Comparison of ENCODE assay signal across 11 cellular contexts in the genomic region with DNA sequence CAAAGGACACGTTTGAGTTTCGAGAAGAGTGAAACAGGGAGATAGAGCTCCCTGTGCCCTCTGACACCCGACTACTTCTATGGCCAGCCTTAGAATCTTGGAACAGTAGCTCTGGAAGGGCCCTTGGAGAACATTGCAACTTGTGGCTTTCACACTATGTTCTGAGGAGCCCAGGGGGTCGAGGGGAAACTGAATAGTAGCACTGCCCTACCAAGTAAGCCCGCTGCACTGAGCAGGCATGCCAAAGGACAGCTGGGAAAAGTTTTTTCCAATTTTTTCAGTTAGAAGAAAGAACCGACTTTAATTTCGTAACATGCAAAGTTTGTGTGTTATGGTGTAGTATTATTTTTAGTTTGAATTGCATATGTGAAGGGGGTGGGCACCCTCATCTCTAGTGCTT. TPM values are rescaled to one million over a fixed set of nuclear protein-coding genes. Genes with fewer than 3 reads are reported as not detected.
A peak's percentile ranks its signal among the peaks of the same experiment; 100 is the strongest.
DNase-seq lines count a peak whose midpoint lies in the region; ATAC-seq, FAIRE-seq and TF ChIP-seq lines count a peak whose summit lies in the region.
"Had no signal": no experiment of that assay in that cellular context is flagged by ENCODE, and none has a peak within 500 bp of the region (broad histone marks: within the 10 kb centered on the region; RNA-seq: fewer than 3 reads in every experiment).

No MANE protein-coding gene starts in this region.

- H3K36me3 ChIP-seq in keratinocyte (ENCODE audit: control insufficient read depth in 2 of 2, extremely low read depth in 1 of 2, insufficient read depth in 2 of 2, low read length in 2 of 2): peaks cover 0 to 4% of the 10 kb centered on the region in 2 experiments

- no peaks in the 10 kb centered on the region for H3K27me3 ChIP-seq in keratinocyte (ENCODE audit: control insufficient read depth, extremely low read depth, insufficient read depth, low read length)

- TF ChIP-seq CTCF in keratinocyte (optimal IDR thresholded peaks at IDR 0.05 in 1 of 3, IDR thresholded peaks at IDR 0.05 in 1 of 3, conservative IDR thresholded peaks at IDR 0.05 in 1 of 3; ENCODE audit: extremely low read depth in 1 of 3, insufficient read depth in 2 of 3, low read length in 3 of 3) (no peak), foreskin fibroblast (IDR thresholded peaks at IDR 0.05; ENCODE audit: low read depth, low read length) (no peak)

- H4K20me1 ChIP-seq in keratinocyte (ENCODE audit: control insufficient read depth, extremely low read depth, insufficient read depth, low read length): no peaks in the 10 kb centered on the region

- peaks cover 32% of the 10 kb centered on the region for H3K4me1 ChIP-seq in keratinocyte (ENCODE audit: control insufficient read depth, extremely low read depth, insufficient read depth, low read length)

- peak overlapping the region; percentile 78 for H3K4me3 Mint-ChIP-seq in stimulated activated naive CD8-positive, alpha-beta T cell treated with anti-CD3 and anti-CD28 coated beads, Interleukin-15, Interleukin-2, amounts not matched to agents 100 ng/mL and 50 ng/mL, for 24 hours
- H3K4me3 Mint-ChIP-seq in activated T-helper 2 cell treated with anti-CD3 and anti-CD28 coated beads, Interferon-gamma antibody, Interleukin-2, Interleukin-4, amounts not matched to agents 10 μg/mL and 5 μg/mL and 100 μg/mL, durations not matched to agents 14 hours and 24 hours and 36 hours (ENCODE audit: low read depth): peak overlapping the region; percentile 49

- no peaks in the 10 kb centered on the region for H3K9me1 ChIP-seq in keratinocyte (ENCODE audit: control insufficient read depth, extremely low read depth, insufficient read depth, low read length)

- H3K4me1 Mint-ChIP-seq in stimulated activated naive CD8-positive, alpha-beta T cell treated with anti-CD3 and anti-CD28 coated beads, Interleukin-15, Interleukin-2, amounts not matched to agents 100 ng/mL and 50 ng/mL, for 24 hours (ENCODE audit: low read depth): peaks cover 64% of the 10 kb centered on the region
- peaks cover 48% of the 10 kb centered on the region for H3K4me1 Mint-ChIP-seq in activated T-helper 2 cell treated with anti-CD3 and anti-CD28 coated beads, Interferon-gamma antibody, Interleukin-2, Interleukin-4, amounts not matched to agents 10 μg/mL and 5 μg/mL and 100 μg/mL, durations not matched to agents 14 hours and 24 hours and 36 hours (ENCODE audit: low read depth)

- peak; percentile 17 for FAIRE-seq in keratinocyte (lab: Jason Lieb, UNC)
- FAIRE-seq: frontal cortex had no signal

- intact Hi-C loops in activated T-helper 2 cell treated with anti-CD3 and anti-CD28 coated beads, Interferon-gamma antibody, Interleukin-2, Interleukin-4, amounts not matched to agents 10 μg/mL and 5 μg/mL and 100 μg/mL, durations not matched to agents 14 hours and 24 hours and 36 hours (cut with micrococcal nuclease): no loop called here

- H3K27me3 Mint-ChIP-seq in stimulated activated naive CD8-positive, alpha-beta T cell treated with anti-CD3 and anti-CD28 coated beads, Interleukin-15, Interleukin-2, amounts not matched to agents 100 ng/mL and 50 ng/mL, for 24 hours: no peaks in the 10 kb centered on the region
- H3K27me3 Mint-ChIP-seq in activated T-helper 2 cell treated with anti-CD3 and anti-CD28 coated beads, Interferon-gamma antibody, Interleukin-2, Interleukin-4, amounts not matched to agents 10 μg/mL and 5 μg/mL and 100 μg/mL, durations not matched to agents 14 hours and 24 hours and 36 hours (ENCODE audit: low read depth): no peaks in the 10 kb centered on the region

- peak overlapping the region; percentile 81 for H3K27ac ChIP-seq in keratinocyte (ENCODE audit: control insufficient read depth, insufficient read depth, low read length)

- peak overlapping the region; percentile 93 for H3K27ac Mint-ChIP-seq in stimulated activated naive CD8-positive, alpha-beta T cell treated with anti-CD3 and anti-CD28 coated beads, Interleukin-15, Interleukin-2, amounts not matched to agents 100 ng/mL and 50 ng/mL, for 24 hours
- H3K27ac Mint-ChIP-seq in activated T-helper 2 cell treated with anti-CD3 and anti-CD28 coated beads, Interferon-gamma antibody, Interleukin-2, Interleukin-4, amounts not matched to agents 10 μg/mL and 5 μg/mL and 100 μg/mL, durations not matched to agents 14 hours and 24 hours and 36 hours: peak overlapping the region; percentile 87

- no peak overlapping the region for H2AFZ ChIP-seq in keratinocyte (ENCODE audit: control insufficient read depth, low read length)

- DNase-seq in stimulated activated naive CD8-positive, alpha-beta T cell treated with anti-CD3 and anti-CD28 coated beads, Interleukin-15, Interleukin-2, amounts not matched to agents 100 U/mL and 50 U/mL, for 24 hours: no peak
- no peak for DNase-seq in activated T-helper 2 cell treated with anti-CD3 and anti-CD28 coated beads, Interferon-gamma antibody, Interleukin-2, Interleukin-4, amounts not matched to agents 10 μg/mL and 5 μg/mL and 100 μg/mL, durations not matched to agents 14 hours and 24 hours and 36 hours (ENCODE audit: low spot score)
- DNase-seq in keratinocyte (ENCODE audit: low read depth, low spot score) (no peak), AG08395 (ENCODE audit: low spot score) (no peak), GOT3 (lab: John Stamatoyannopoulos, UW) (no peak), foreskin fibroblast (no peak)
- DNase-seq: NCI-H1436 treated with DMSO at 0.1 percent for 48 hours had no signal

- ATAC-seq in stimulated activated naive CD8-positive, alpha-beta T cell treated with anti-CD3 and anti-CD28 coated beads, Interleukin-15, Interleukin-2, amounts not matched to agents 100 U/mL and 50 U/mL, for 24 hours: no peak
- no peak for ATAC-seq in HG03378 (IDR thresholded peaks at IDR 0.05; ENCODE audit: unreplicated experiment)

- peak overlapping the region in 1 of 3 experiments; percentile 44 for H3K4me3 ChIP-seq in keratinocyte (ENCODE audit: control insufficient read depth in 2 of 3, extremely low read depth in 1 of 3, insufficient read depth in 2 of 3, low read depth in 1 of 3, low read length in 3 of 3)
- peak overlapping the region in 1 of 2 donors; percentile 4 for H3K4me3 ChIP-seq in foreskin fibroblast (ENCODE audit: low read depth in 1 of 2, low read length in 2 of 2)

- peaks cover 67% of the 10 kb centered on the region for H3K79me2 ChIP-seq in keratinocyte (ENCODE audit: control insufficient read depth, insufficient read depth, low read length)

- peak overlapping the region; percentile 91 for H3K4me2 ChIP-seq in keratinocyte (ENCODE audit: control insufficient read depth, extremely low read depth, insufficient read depth, low read depth, low read length)

- no peaks in the 10 kb centered on the region for H3K9me3 ChIP-seq in keratinocyte (ENCODE audit: control insufficient read depth, low read depth, low read length)

- H3K9ac ChIP-seq in keratinocyte (ENCODE audit: control insufficient read depth, extremely low read depth, insufficient read depth, low read length): peak overlapping the region; percentile 64

- dilution Hi-C loops in keratinocyte (cut with MboI; ENCODE audit: extremely low pct_ligation_motif_present, low sequenced_read_pairs): no loop called here

- peaks cover 4% of the 10 kb centered on the region for H3K9me3 Mint-ChIP-seq in stimulated activated naive CD8-positive, alpha-beta T cell treated with anti-CD3 and anti-CD28 coated beads, Interleukin-15, Interleukin-2, amounts not matched to agents 100 ng/mL and 50 ng/mL, for 24 hours
- H3K9me3 Mint-ChIP-seq in activated T-helper 2 cell treated with anti-CD3 and anti-CD28 coated beads, Interferon-gamma antibody, Interleukin-2, Interleukin-4, amounts not matched to agents 10 μg/mL and 5 μg/mL and 100 μg/mL, durations not matched to agents 14 hours and 24 hours and 36 hours: peaks cover 12% of the 10 kb centered on the region

- peaks cover 16% of the 10 kb centered on the region for H3K36me3 Mint-ChIP-seq in stimulated activated naive CD8-positive, alpha-beta T cell treated with anti-CD3 and anti-CD28 coated beads, Interleukin-15, Interleukin-2, amounts not matched to agents 100 ng/mL and 50 ng/mL, for 24 hours (ENCODE audit: low read depth)
- peaks cover 45% of the 10 kb centered on the region for H3K36me3 Mint-ChIP-seq in activated T-helper 2 cell treated with anti-CD3 and anti-CD28 coated beads, Interferon-gamma antibody, Interleukin-2, Interleukin-4, amounts not matched to agents 10 μg/mL and 5 μg/mL and 100 μg/mL, durations not matched to agents 14 hours and 24 hours and 36 hours (ENCODE audit: low read depth)

RNA-seq across cellular contexts. Expression of a gene that starts 10.9 kb away (rescaled TPM):
- 24.5 and 25.7 TPM in 2 replicates for total RNA-seq in activated T-helper 2 cell treated with anti-CD3 and anti-CD28 coated beads, Interferon-gamma antibody, Interleukin-2, Interleukin-4, amounts not matched to agents 10 μg/mL and 5 μg/mL and 100 μg/mL, durations not matched to agents 14 hours and 24 hours and 36 hours
- 21.1 to 37.0 TPM (median 29.7 TPM) in 3 replicates for polyA plus RNA-seq in keratinocyte
- 18.5 TPM for polyA plus RNA-seq in keratinocyte (2011; ENCODE audit: low read depth)
- polyA plus RNA-seq in keratinocyte (2011; cell fraction: cytosol; rRNA removed): 32.6 and 36.5 TPM in 2 replicates
- polyA plus RNA-seq in keratinocyte (2011; cell fraction: nucleus; rRNA removed): 15.8 and 17.0 TPM in 2 replicates
- 19.2 TPM in 2 replicates for polyA plus RNA-seq in keratinocyte (2012; ENCODE audit: low replicate concordance)
- polyA minus RNA-seq in keratinocyte: 11.4 to 14.1 TPM (median 12.1 TPM) in 3 replicates
- polyA minus RNA-seq in keratinocyte (2011; cell fraction: cytosol; rRNA and poly(A)+ RNA removed): 12.9 TPM
- polyA minus RNA-seq in keratinocyte (2011; cell fraction: nucleus; rRNA and poly(A)+ RNA removed): 3.0 and 4.4 TPM in 2 replicates

RNA-seq across cellular contexts. Expression of a gene that starts 30.6 kb away (rescaled TPM):
- 40.9 and 44.7 TPM in 2 replicates for total RNA-seq in activated T-helper 2 cell treated with anti-CD3 and anti-CD28 coated beads, Interferon-gamma antibody, Interleukin-2, Interleukin-4, amounts not matched to agents 10 μg/mL and 5 μg/mL and 100 μg/mL, durations not matched to agents 14 hours and 24 hours and 36 hours
- 37.7 to 46.4 TPM (median 44.3 TPM) in 3 replicates for polyA plus RNA-seq in keratinocyte
- polyA plus RNA-seq in keratinocyte (2011; ENCODE audit: low read depth): 32.4 TPM
- 42.2 and 56.1 TPM in 2 replicates for polyA plus RNA-seq in keratinocyte (2011; cell fraction: cytosol; rRNA removed)
- 48.2 and 48.7 TPM in 2 replicates for polyA plus RNA-seq in keratinocyte (2011; cell fraction: nucleus; rRNA removed)
- 19.1 and 26.3 TPM in 2 replicates for polyA plus RNA-seq in keratinocyte (2012; ENCODE audit: low replicate concordance)
- 55.7 to 69.8 TPM (median 68.1 TPM) in 3 replicates for polyA minus RNA-seq in keratinocyte
- 32.0 TPM for polyA minus RNA-seq in keratinocyte (2011; cell fraction: cytosol; rRNA and poly(A)+ RNA removed)
- 35.3 and 58.6 TPM in 2 replicates for polyA minus RNA-seq in keratinocyte (2011; cell fraction: nucleus; rRNA and poly(A)+ RNA removed)

RNA-seq across cellular contexts. Expression of a gene that starts 56.9 kb away (rescaled TPM):
- total RNA-seq in activated T-helper 2 cell treated with anti-CD3 and anti-CD28 coated beads, Interferon-gamma antibody, Interleukin-2, Interleukin-4, amounts not matched to agents 10 μg/mL and 5 μg/mL and 100 μg/mL, durations not matched to agents 14 hours and 24 hours and 36 hours: 1.7 and 1.8 TPM in 2 replicates
- 0.07 TPM in 1 of 3 replicates, not detected in the others for polyA plus RNA-seq in keratinocyte
- polyA plus RNA-seq in keratinocyte (2011; ENCODE audit: low read depth): not detected
- polyA plus RNA-seq in keratinocyte (2011; cell fraction: cytosol; rRNA removed): not detected in 2 replicates
- polyA plus RNA-seq in keratinocyte (2011; cell fraction: nucleus; rRNA removed): not detected in 2 replicates
- polyA plus RNA-seq in keratinocyte (2012; ENCODE audit: low replicate concordance): not detected in 2 replicates
- not detected in 3 replicates for polyA minus RNA-seq in keratinocyte
- polyA minus RNA-seq in keratinocyte (2011; cell fraction: cytosol; rRNA and poly(A)+ RNA removed): not detected
- polyA minus RNA-seq in keratinocyte (2011; cell fraction: nucleus; rRNA and poly(A)+ RNA removed): not detected in 2 replicates
- total RNA-seq: frontal cortex, temporal lobe had no signal
